In genomic region chr15:68616397-68616796, GRCh38 we compare ENCODE assay signal across 27 cellular contexts. TPM values are rescaled to one million over a fixed set of nuclear protein-coding genes. Genes with fewer than 3 reads are reported as not detected.
A peak's percentile ranks its signal among the peaks of the same experiment; 100 is the strongest.
DNase-seq lines count a peak whose midpoint lies in the region; ATAC-seq, FAIRE-seq and TF ChIP-seq lines count a peak whose summit lies in the region.
"Had no signal": no experiment of that assay in that cellular context is flagged by ENCODE, and none has a peak within 500 bp of the region (broad histone marks: within the 10 kb centered on the region; RNA-seq: fewer than 3 reads in every experiment).

No MANE protein-coding gene starts in this region.

- H2BK12ac ChIP-seq in H1 (ENCODE audit: low read depth, low read length) (no peak overlapping the region), neuronal stem cell (ENCODE audit: low read length) (no peak overlapping the region)

- H3K27ac Mint-ChIP-seq in WTC11 = no peak overlapping the region; the same call in 1 of the 2 replicates
- H3K27ac Mint-ChIP-seq: activated naive CD4-positive, alpha-beta T cell treated with anti-CD3 and anti-CD28 coated beads, Interleukin-2, amount 50 U/mL, for 24 hours; activated T-helper 1 cell treated with anti-CD3 and anti-CD28 coated beads, Interleukin-12 subunit alpha, Interleukin-12 subunit beta, Interleukin-2, Interleukin-4 antibody, amounts not matched to agents 30 ng/mL and 10 ng/mL and 1 ng/mL, durations not matched to agents 14 hours and 24 hours and 36 hours; naive thymus-derived CD8-positive, alpha-beta T cell; T-helper 1 cell treated with Interleukin-12 subunit alpha and Interleukin-12 subunit beta and Interleukin-4 antibody, amounts not matched to agents 30 μg/mL and 1 μg/mL, for 36 hours had no signal

- no peak overlapping the region for H3K56ac ChIP-seq in H1 (replicated peaks; ENCODE audit: insufficient read length, low read depth, low read length)

- H3K4me1 Mint-ChIP-seq in WTC11 = peaks cover 37% of the 10 kb centered on the region
- H3K4me1 Mint-ChIP-seq: activated naive CD4-positive, alpha-beta T cell treated with anti-CD3 and anti-CD28 coated beads, Interleukin-2, amount 50 U/mL, for 24 hours; CD4-positive, CD25-positive, alpha-beta regulatory T cell had no signal

- H3K36me3 ChIP-seq in BLaER1 = no peaks in the 10 kb centered on the region
- no peaks in the 10 kb centered on the region; a peak in 1 of 8 replicates for H3K36me3 ChIP-seq in H1 (ENCODE audit: control insufficient read depth in 2 of 4, insufficient read depth in 4 of 4, low read length in 3 of 4)
- H3K36me3 ChIP-seq in neuronal stem cell (replicated peaks in 1 of 2; ENCODE audit: control insufficient read depth in 2 of 2, insufficient read depth in 2 of 2, low read length in 2 of 2) = no peaks in the 10 kb centered on the region
- H3K36me3 ChIP-seq: esophagus squamous epithelium, HAP-1, MG63, Peyer's patch, SJSA1, vagina had no signal

- CTCF ChIA-PET in H1 (lab: Charles Lee; ENCODE audit: partially characterized antibody) (interaction anchor here (0.5 to 1.9 kb wide), 6 partner anchors 13 to 213 kb away, joined by 3 to 5 read pairs (median 4); no protein-coding TSS in a partner anchor), WTC11 (lab: Charles Lee) (interaction anchor here (1.3 to 4.4 kb wide), 2 partner anchors 15 to 57 kb away, joined by 5 to 22 read pairs; no protein-coding TSS in a partner anchor)

- no peaks in the 10 kb centered on the region for H3K23me2 ChIP-seq in H1 (ENCODE audit: low read depth, low read length)

- peaks cover 5% of the 10 kb centered on the region for H3K9me3 Mint-ChIP-seq in WTC11
- H3K9me3 Mint-ChIP-seq: activated naive CD4-positive, alpha-beta T cell treated with anti-CD3 and anti-CD28 coated beads, Interleukin-2, amount 50 U/mL, for 24 hours; activated T-helper 1 cell treated with anti-CD3 and anti-CD28 coated beads, Interleukin-12 subunit alpha, Interleukin-12 subunit beta, Interleukin-2, Interleukin-4 antibody, amounts not matched to agents 30 ng/mL and 10 ng/mL and 1 ng/mL, durations not matched to agents 14 hours and 24 hours and 36 hours; T-helper 1 cell treated with Interleukin-12 subunit alpha and Interleukin-12 subunit beta and Interleukin-4 antibody, amounts not matched to agents 30 μg/mL and 1 μg/mL, for 36 hours had no signal

- peak; percentile 38 for DNase-seq in NCI-H526 treated with DMSO at 0.1 percent for 48 hours (lab: John Stamatoyannopoulos, UW)
- no peak for DNase-seq in H1 (ENCODE audit: low read depth in 1 of 2, low spot score in 2 of 2)
- DNase-seq in neuronal stem cell (ENCODE audit: low spot score) = no peak
- no peak for DNase-seq in WTC11 (ENCODE audit: low spot score)
- no peak for DNase-seq in activated CD4-positive, alpha-beta T cell treated with anti-CD3 and anti-CD28 coated beads, Interleukin-2, amount 50 U/mL, for 48 hours
- no peak for DNase-seq in SKM-1 treated with dmso at 0.1 percent for 144 hours (lab: John Stamatoyannopoulos, UW; ENCODE audit: unreplicated experiment)
- DNase-seq: activated CD4-positive, alpha-beta T cell treated with anti-CD3 and anti-CD28 coated beads for 4 hours; aorta; CD4-positive, CD25-positive, alpha-beta regulatory T cell; DMS153; esophagus squamous epithelium; GDM1; kidney glomerular epithelial cell; mesendoderm; MG63; naive thymus-derived CD8-positive, alpha-beta T cell; NCI-H1436 treated with DMSO at 0.1 percent for 48 hours; Peyer's patch had no signal

- no peak overlapping the region for H2BK120ac ChIP-seq in H1 (replicated peaks; ENCODE audit: low read depth, low read length)
- H2BK120ac ChIP-seq in neuronal stem cell (ENCODE audit: low read depth, low read length) = no peak overlapping the region

- ATAC-seq in WTC11 = no peak
- ATAC-seq in GM21390 (IDR thresholded peaks at IDR 0.05; ENCODE audit: unreplicated experiment) = no peak
- ATAC-seq: K562; naive thymus-derived CD8-positive, alpha-beta T cell had no signal

- H3K79me2 ChIP-seq in H1 (ENCODE audit: control insufficient read depth in 1 of 2, insufficient read depth in 2 of 2, low read length in 2 of 2) = no peaks in the 10 kb centered on the region

- TF ChIP-seq POLR2A in H1 (IDR thresholded peaks at IDR 0.05; ENCODE audit: control extremely low read depth in 1 of 2, low read depth in 2 of 2, low read length in 2 of 2) = no peak

- no peak overlapping the region for H4K5ac ChIP-seq in H1 (ENCODE audit: insufficient read length, low read depth, low read length)

- H3K4me3 ChIP-seq in BLaER1 = no peak overlapping the region
- H3K4me3 ChIP-seq in H1 (ENCODE audit: extremely low read depth in 1 of 4, insufficient read depth in 2 of 4, low read depth in 3 of 4, low read length in 4 of 4) = no peak overlapping the region
- no peak overlapping the region for H3K4me3 ChIP-seq in neuronal stem cell (ENCODE audit: low read length in 2 of 2)
- H3K4me3 ChIP-seq: esophagus squamous epithelium, HAP-1, K562, MG63, Peyer's patch, SJSA1, vagina had no signal

- WGBS in H1 (ENCODE audit: extremely low coverage in 1 of 2, insufficient coverage in 1 of 2, insufficient read length in 1 of 2, insufficient replicate concordance in 2 of 2, low coverage in 1 of 2, low lambda C conversion rate in 2 of 2, missing lambda C conversion rate in 1 of 2), 2 experiments = 87% methylated on average over 16 of the region's 16 CpGs; no CpG with 5 or more reads in 1 of the 2 experiments
- no CpG with 5 or more reads among the region's 16 CpGs for WGBS in neuronal stem cell (ENCODE audit: extremely low coverage in 2 of 2, insufficient read length in 2 of 2, insufficient replicate concordance in 1 of 2), 2 donors

- H2BK5ac ChIP-seq in H1 (ENCODE audit: low read depth, low read length) (no peak overlapping the region), neuronal stem cell (ENCODE audit: low read length) (no peak overlapping the region)

- TF ChIP-seq EP300 in H1 (IDR thresholded peaks at IDR 0.05; ENCODE audit: borderline replicate concordance in 1 of 2, low read depth in 2 of 2, low read length in 2 of 2) = no peak

- H3K9me3 ChIP-seq in BLaER1 (no peaks in the 10 kb centered on the region), H1 (ENCODE audit: insufficient read depth in 2 of 2, low read depth in 1 of 2, low read length in 1 of 2) (no peaks in the 10 kb centered on the region), neuronal stem cell (replicated peaks in 1 of 2; ENCODE audit: control insufficient read depth in 2 of 2, insufficient read depth in 1 of 2, low read depth in 1 of 2, low read length in 2 of 2) (no peaks in the 10 kb centered on the region)
- H3K9me3 ChIP-seq: esophagus squamous epithelium, HAP-1, Peyer's patch, SJSA1, vagina had no signal

- POLR2A ChIA-PET in H1 (lab: Charles Lee; ENCODE audit: partially characterized antibody) = interaction anchor here (0.6 kb wide), 1 partner anchor 24 kb away, joined by 3 read pairs; no protein-coding TSS in a partner anchor
- POLR2A ChIA-PET in WTC11 (lab: Charles Lee) = no interaction called here

- H3K27me3 ChIP-seq in BLaER1 (no peaks in the 10 kb centered on the region), H1 (replicated peaks in 1 of 4; ENCODE audit: control insufficient read depth in 3 of 4, extremely low read depth in 1 of 4, insufficient read depth in 3 of 4, low read length in 3 of 4) (no peaks in the 10 kb centered on the region), neuronal stem cell (ENCODE audit: control insufficient read depth in 3 of 3, insufficient read depth in 3 of 3, low read depth in 1 of 3, low read length in 3 of 3) (no peaks in the 10 kb centered on the region)
- H3K27me3 ChIP-seq: MG63, Peyer's patch, vagina had no signal

- H3K9ac ChIP-seq in BLaER1 (peak overlapping the region; percentile 30; the same call in 1 of the 2 replicates), H1 (replicated peaks in 1 of 4; ENCODE audit: extremely low read depth in 1 of 4, low read depth in 3 of 4, low read length in 3 of 4) (no peak overlapping the region), neuronal stem cell (ENCODE audit: low read depth, low read length, poor library complexity) (no peak overlapping the region)

- H3K4ac ChIP-seq in H1 (replicated peaks; ENCODE audit: insufficient read length, low read depth, low read length) = peak overlapping the region; percentile 69
- H3K4ac ChIP-seq in neuronal stem cell (ENCODE audit: low read length) = no peak overlapping the region

- H4K20me1 ChIP-seq in BLaER1 (no peaks in the 10 kb centered on the region), H1 (replicated peaks in 1 of 2; ENCODE audit: control insufficient read depth in 1 of 2, insufficient read depth in 2 of 2, low read length in 2 of 2) (no peaks in the 10 kb centered on the region)

- H3K27ac ChIP-seq in BLaER1 = peak overlapping the region; percentile 78
- no peak overlapping the region for H3K27ac ChIP-seq in H1 (ENCODE audit: low read depth, low read length)
- H3K27ac ChIP-seq in neuronal stem cell (replicated peaks; ENCODE audit: low read length) = no peak overlapping the region
- H3K27ac ChIP-seq: Peyer's patch, SJSA1, vagina had no signal

- H2BK15ac ChIP-seq in H1 (ENCODE audit: low read length) (no peak overlapping the region), neuronal stem cell (ENCODE audit: low read length) (peak overlapping the region; percentile 32)

- TF ChIP-seq CTCF in H1 (IDR thresholded peaks at IDR 0.05; ENCODE audit: control extremely low read depth in 1 of 3, insufficient read depth in 1 of 3, low read depth in 1 of 3, low read length in 3 of 3) (no peak), WTC11 (IDR thresholded peaks at IDR 0.05) (no peak)

- H3K4me2 ChIP-seq in BLaER1 = peak overlapping the region; percentile 86
- no peak overlapping the region for H3K4me2 ChIP-seq in H1 (ENCODE audit: insufficient read depth in 1 of 2, low read depth in 2 of 2, low read length in 2 of 2)
- H3K4me2 ChIP-seq in neuronal stem cell (ENCODE audit: insufficient read depth, low read length, poor library complexity, severe bottlenecking) = no peak overlapping the region

- peaks cover 3% of the 10 kb centered on the region; the same call in 1 of the 2 replicates for H3K36me3 Mint-ChIP-seq in WTC11
- H3K36me3 Mint-ChIP-seq: activated naive CD4-positive, alpha-beta T cell treated with anti-CD3 and anti-CD28 coated beads, Interleukin-2, amount 50 U/mL, for 24 hours; CD4-positive, CD25-positive, alpha-beta regulatory T cell; naive thymus-derived CD8-positive, alpha-beta T cell had no signal

- H3K4me1 ChIP-seq in BLaER1 (peaks cover 90% of the 10 kb centered on the region), H1 (replicated peaks in 1 of 4; ENCODE audit: control insufficient read depth in 3 of 4, insufficient read depth in 4 of 4, low read length in 3 of 4) (peaks cover 7 to 17% (median 9%) of the 10 kb centered on the region in 4 experiments), neuronal stem cell (ENCODE audit: control insufficient read depth in 2 of 2, insufficient read depth in 1 of 2, low read depth in 1 of 2, low read length in 2 of 2) (peaks cover 14 to 29% of the 10 kb centered on the region in 2 donors)
- H3K4me1 ChIP-seq: SJSA1 had no signal

- no peak overlapping the region for H2AFZ ChIP-seq in H1 (ENCODE audit: low read length)
- H2AFZ ChIP-seq in neuronal stem cell (ENCODE audit: low read length) = no peak overlapping the region

- no peak overlapping the region for H3K4me3 Mint-ChIP-seq in WTC11
- H3K4me3 Mint-ChIP-seq: activated naive CD4-positive, alpha-beta T cell treated with anti-CD3 and anti-CD28 coated beads, Interleukin-2, amount 50 U/mL, for 24 hours; activated T-helper 1 cell treated with anti-CD3 and anti-CD28 coated beads, Interleukin-12 subunit alpha, Interleukin-12 subunit beta, Interleukin-2, Interleukin-4 antibody, amounts not matched to agents 30 ng/mL and 10 ng/mL and 1 ng/mL, durations not matched to agents 14 hours and 24 hours and 36 hours; CD4-positive, CD25-positive, alpha-beta regulatory T cell; naive thymus-derived CD8-positive, alpha-beta T cell; T-helper 1 cell treated with Interleukin-12 subunit alpha and Interleukin-12 subunit beta and Interleukin-4 antibody, amounts not matched to agents 30 μg/mL and 1 μg/mL, for 36 hours had no signal

- no peak overlapping the region for H3K14ac ChIP-seq in H1 (ENCODE audit: insufficient read length)
- H3K14ac ChIP-seq in neuronal stem cell (ENCODE audit: low read length) = peak overlapping the region; percentile 40

- H3K18ac ChIP-seq in H1 (ENCODE audit: extremely low read depth, low read length) (no peak overlapping the region), neuronal stem cell (ENCODE audit: low read length) (no peak overlapping the region)

- no peak for TF ChIP-seq RAD21 in H1 (IDR thresholded peaks at IDR 0.05 in 1 of 2, conservative IDR thresholded peaks at IDR 0.05 in 1 of 2; ENCODE audit: low read depth in 2 of 2, low read length in 2 of 2)

- FAIRE-seq in H1 (lab: Jason Lieb, UNC) = no peak
- FAIRE-seq: K562 had no signal

- H2AK5ac ChIP-seq in H1 (ENCODE audit: low read depth, low read length) = no peak overlapping the region
- peak overlapping the region; percentile 36 for H2AK5ac ChIP-seq in neuronal stem cell (ENCODE audit: low read depth, low read length)

- H3K79me1 ChIP-seq in H1 (ENCODE audit: low read depth, low read length) = no peaks in the 10 kb centered on the region
- H3K79me1 ChIP-seq in neuronal stem cell (ENCODE audit: low read depth, low read length) = no peaks in the 10 kb centered on the region

- H4K8ac ChIP-seq in H1 (ENCODE audit: extremely low read depth, insufficient read depth, low read length) (no peak overlapping the region; the same call in 1 of the 2 replicates), neuronal stem cell (ENCODE audit: low read depth, low read length) (no peak overlapping the region)

- H3K27me3 Mint-ChIP-seq in WTC11 (ENCODE audit: low read depth) = peaks cover 3% of the 10 kb centered on the region; the same call in 1 of the 2 replicates
- H3K27me3 Mint-ChIP-seq: activated naive CD4-positive, alpha-beta T cell treated with anti-CD3 and anti-CD28 coated beads, Interleukin-2, amount 50 U/mL, for 24 hours had no signal

- H2BK20ac ChIP-seq in H1 (ENCODE audit: low read length) = no peak overlapping the region

- no peak overlapping the region for H3K23ac ChIP-seq in H1 (ENCODE audit: insufficient read length)
- peak overlapping the region; percentile 38 for H3K23ac ChIP-seq in neuronal stem cell (ENCODE audit: low read depth, low read length, poor library complexity)

- H4K91ac ChIP-seq in H1 (replicated peaks; ENCODE audit: insufficient read length, low read length) (no peak overlapping the region), neuronal stem cell (ENCODE audit: low read depth, low read length, poor library complexity) (peak overlapping the region; percentile 73)

RNA-seq across cellular contexts. Expression of gene CORO2B, which starts 37.6 kb away (rescaled TPM):
- total RNA-seq in H1 (2021; fragmentation: NEBNext Ultra II Directional; extraction: Animal tissue kit (Norgen Biotek cat#: 25700)) = 3.4 and 4.7 TPM in 2 replicates
- 6.1 and 6.7 TPM in 2 replicates for polyA plus RNA-seq in H1 (2011; rRNA removed)
- polyA plus RNA-seq in H1 (2011; cell fraction: cytosol; rRNA removed) = 3.5 TPM
- 5.4 TPM for polyA plus RNA-seq in H1 (2011; cell fraction: nucleus; rRNA removed)
- 3.8 to 5.5 TPM (median 4.8 TPM) in 4 replicates for polyA plus RNA-seq in H1 (2012, experiment 1 of 2)
- 3.7 TPM for polyA plus RNA-seq in H1 (2012, experiment 2 of 2)
- polyA plus RNA-seq in H1 (2013, experiment 1 of 2) = 2.4 TPM
- polyA plus RNA-seq in H1 (2013, experiment 2 of 2) = 2.2 TPM
- 4.0 TPM in 2 replicates for polyA minus RNA-seq in H1 (2011; rRNA and poly(A)+ RNA removed)
- polyA minus RNA-seq in H1 (2011; cell fraction: cytosol; rRNA and poly(A)+ RNA removed) = 2.9 TPM
- polyA minus RNA-seq in H1 (2011; cell fraction: nucleus; rRNA and poly(A)+ RNA removed) = 2.2 TPM
- polyA plus RNA-seq in neuronal stem cell (2013, experiment 1 of 2) = 6.9 TPM
- 6.8 TPM for polyA plus RNA-seq in neuronal stem cell (2013, experiment 2 of 2)
- total RNA-seq in WTC11 (2021) = 3.5 to 4.9 TPM (median 3.6 TPM) in 3 replicates
- total RNA-seq: activated T-helper 1 cell treated with anti-CD3 and anti-CD28 coated beads, Interleukin-12 subunit alpha, Interleukin-12 subunit beta, Interleukin-2, Interleukin-4 antibody, amounts not matched to agents 30 ng/mL and 10 ng/mL and 1 ng/mL, durations not matched to agents 14 hours and 24 hours and 36 hours; CD4-positive, CD25-positive, alpha-beta regulatory T cell; K562; SJSA1 had no signal
- polyA plus RNA-seq: CD4-positive, CD25-positive, alpha-beta regulatory T cell; K562; naive thymus-derived CD8-positive, alpha-beta T cell had no signal
